ENCODE assay signal across 8 cellular contexts in the genomic region with DNA sequence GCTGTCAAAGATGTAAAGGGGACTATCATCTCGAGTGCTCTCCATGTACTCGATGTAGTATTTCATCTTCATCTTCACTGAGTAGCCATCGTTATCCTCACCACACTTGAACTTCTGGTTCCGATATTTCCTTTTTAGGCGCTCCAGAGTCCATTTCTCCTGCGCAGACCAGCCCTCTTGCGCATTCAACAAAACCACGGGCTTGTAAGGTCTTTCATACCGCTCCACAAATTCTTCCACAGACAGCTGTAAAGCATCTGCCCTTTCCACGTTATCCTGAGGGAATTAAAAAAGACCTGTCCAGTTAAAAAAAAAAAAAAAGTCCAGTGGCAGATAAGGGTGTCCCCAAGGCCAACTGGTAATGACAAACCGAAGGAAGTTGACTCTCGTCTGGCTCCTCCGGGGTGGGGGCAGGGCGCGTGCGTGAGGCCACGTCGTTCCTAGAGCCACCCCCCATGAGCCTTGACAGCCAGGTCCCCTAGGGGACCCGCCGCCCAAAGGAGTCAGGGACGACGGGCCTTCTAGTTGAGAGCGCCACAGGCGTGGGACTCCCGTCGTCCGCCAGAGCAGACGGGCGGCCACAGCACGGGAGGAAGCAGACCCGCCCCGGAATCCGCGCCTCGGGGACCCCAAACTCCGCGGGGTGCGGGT. TPM values are rescaled to one million over a fixed set of nuclear protein-coding genes. Genes with fewer than 3 reads are reported as not detected.
DNase-seq lines count a peak whose midpoint lies in the region; TF ChIP-seq lines count a peak whose summit lies in the region.

No MANE protein-coding gene starts in this region.

- H3K27ac Mint-ChIP-seq in activated CD4-positive, alpha-beta memory T cell treated with anti-CD3 and anti-CD28 coated beads for 36 hours, result peak overlapping the region; percentile 90

- peak overlapping the region; percentile 93 to 99 for H3K18ac ChIP-seq in mesenchymal stem cell (ENCODE audit: low read depth in 1 of 2, low read length in 2 of 2)

- CTCF ChIA-PET in activated CD4-positive, alpha-beta memory T cell treated with anti-CD3 and anti-CD28 coated beads for 36 hours (lab: Charles Lee), result interaction anchor here (0.9 to 4.4 kb wide), 3 partner anchors 9 to 14 kb away, joined by 3 to 21 read pairs (median 9); no protein-coding TSS in a partner anchor

- peaks cover 44% of the 10 kb centered on the region for H3K4me1 Mint-ChIP-seq in activated CD4-positive, alpha-beta memory T cell treated with anti-CD3 and anti-CD28 coated beads for 36 hours (ENCODE audit: low read depth)

- no peak for TF ChIP-seq CTCF in GM06990 (IDR thresholded peaks at IDR 0.05; ENCODE audit: insufficient read depth, low read length, poor library complexity, severe bottlenecking)
- no peak for TF ChIP-seq CTCF in MM.1S (IDR thresholded peaks at IDR 0.05; ENCODE audit: low read length)

- peak overlapping the region; percentile 84 for H4K8ac ChIP-seq in mesenchymal stem cell (ENCODE audit: low read length)

- H3K27ac ChIP-seq in MM.1S (ENCODE audit: low read length), result peak overlapping the region; percentile 100
- H3K27ac ChIP-seq in mesenchymal stem cell (ENCODE audit: low read length, poor library complexity, severe bottlenecking), result peak overlapping the region; percentile 89

- H3K9me3 Mint-ChIP-seq in activated CD4-positive, alpha-beta memory T cell treated with anti-CD3 and anti-CD28 coated beads for 36 hours, result no peaks in the 10 kb centered on the region

- POLR2A ChIA-PET in activated CD4-positive, alpha-beta memory T cell treated with anti-CD3 and anti-CD28 coated beads for 36 hours (lab: Charles Lee), result interaction anchor here (1.1 to 4.3 kb wide), 3 partner anchors 9 to 125 kb away, joined by 3 to 79 read pairs (median 13); a partner anchor contains a TSS

- peaks cover 15% of the 10 kb centered on the region for H3K79me1 ChIP-seq in mesenchymal stem cell (replicated peaks; ENCODE audit: low read length, poor library complexity, severe bottlenecking)

- peak overlapping the region; percentile 96 for H3K4me3 Mint-ChIP-seq in activated CD4-positive, alpha-beta memory T cell treated with anti-CD3 and anti-CD28 coated beads for 36 hours

- H3K14ac ChIP-seq in mesenchymal stem cell (ENCODE audit: low read length in 2 of 2), result peak overlapping the region; percentile 95 to 97

- peak overlapping the region; percentile 93 for H2BK15ac ChIP-seq in mesenchymal stem cell (ENCODE audit: low read depth, poor library complexity, severe bottlenecking)

- H3K4me3 ChIP-seq in GM06990 (replicated peaks; ENCODE audit: low read depth, low read length) (peak overlapping the region; percentile 93), MM.1S (ENCODE audit: low read length) (peak overlapping the region; percentile 92), mesenchymal stem cell (ENCODE audit: insufficient read depth in 1 of 2, low read depth in 1 of 2, low read length in 2 of 2) (peak overlapping the region; percentile 89 to 93)

- H4K91ac ChIP-seq in mesenchymal stem cell (ENCODE audit: low read length), result peak overlapping the region; percentile 85

- peak overlapping the region; percentile 98 for H3K4ac ChIP-seq in mesenchymal stem cell (ENCODE audit: low read depth in 1 of 2, low read length in 2 of 2)

- H2AFZ ChIP-seq in MM.1S (ENCODE audit: low read length) (peak overlapping the region; percentile 56), mesenchymal stem cell (ENCODE audit: low read depth, low read length) (peak overlapping the region; percentile 72)

- H3K9me2 ChIP-seq in MM.1S (replicated peaks; ENCODE audit: insufficient read depth, low read length), result no peaks in the 10 kb centered on the region

- DNase-seq in GM06990 (ENCODE audit: extremely low read depth, insufficient read length) (peak; percentile 79), H4 (ENCODE audit: low spot score) (peak; percentile 37), MM.1S (peak; percentile 67), mesenchymal stem cell (peak; percentile 61), COLO829 (ENCODE audit: low spot score) (no peak)
- peak; percentile 83 for DNase-seq in activated CD4-positive, alpha-beta memory T cell treated with anti-CD3 and anti-CD28 coated beads for 36 hours
- peak; percentile 52 for DNase-seq in effector CD8-positive, alpha-beta T cell (lab: John Stamatoyannopoulos, UW)
- peak; percentile 61 for DNase-seq in stimulated activated CD8-positive, alpha-beta memory T cell treated with anti-CD3 and anti-CD28 coated beads, Interleukin-4, amount 100 ng/mL, for 24 hours (ENCODE audit: low read depth)

- H2BK12ac ChIP-seq in mesenchymal stem cell (ENCODE audit: low read length in 2 of 2), result peak overlapping the region; percentile 66 to 80

- peaks cover 86% of the 10 kb centered on the region for H3K79me2 ChIP-seq in MM.1S (ENCODE audit: low read length)

- H3K36me3 ChIP-seq in GM06990 (ENCODE audit: control insufficient read depth, insufficient read depth, low read length) (peaks cover 18% of the 10 kb centered on the region), MM.1S (replicated peaks; ENCODE audit: insufficient read depth, low read length) (peaks cover 12% of the 10 kb centered on the region), mesenchymal stem cell (ENCODE audit: control insufficient read depth in 1 of 2, insufficient read depth in 2 of 2, low read depth in 1 of 2, low read length in 2 of 2) (peaks cover 37 to 55% of the 10 kb centered on the region in 2 experiments)

- H2BK5ac ChIP-seq in mesenchymal stem cell (ENCODE audit: low read depth, low read length, poor library complexity, severe bottlenecking), result peak overlapping the region; percentile 73

- H3K27me3 Mint-ChIP-seq in activated CD4-positive, alpha-beta memory T cell treated with anti-CD3 and anti-CD28 coated beads for 36 hours, result no peaks in the 10 kb centered on the region

- intact Hi-C loops in activated CD4-positive, alpha-beta memory T cell treated with anti-CD3 and anti-CD28 coated beads for 36 hours (cut with micrococcal nuclease), result loop anchor here (1.0 to 5.0 kb wide), 8 partner anchors 12 to 942 kb away; a partner anchor contains a TSS

- peak overlapping the region; percentile 85 for H3K4me2 ChIP-seq in MM.1S (ENCODE audit: low read depth, low read length)
- H3K4me2 ChIP-seq in mesenchymal stem cell (ENCODE audit: low read length, poor library complexity, severe bottlenecking), result peak overlapping the region; percentile 96

- H3K9ac ChIP-seq in MM.1S (ENCODE audit: low read length), result peak overlapping the region; percentile 99
- peak overlapping the region; percentile 91 for H3K9ac ChIP-seq in mesenchymal stem cell (ENCODE audit: low read length)

- peaks cover 43% of the 10 kb centered on the region for H3F3A ChIP-seq in MM.1S (ENCODE audit: insufficient read depth, low read length)

- H4K20me1 ChIP-seq in MM.1S (ENCODE audit: insufficient read depth, low read length), result no peaks in the 10 kb centered on the region

- peaks cover 49% of the 10 kb centered on the region for H3K36me3 Mint-ChIP-seq in activated CD4-positive, alpha-beta memory T cell treated with anti-CD3 and anti-CD28 coated beads for 36 hours

- H3K9me3 ChIP-seq in MM.1S (replicated peaks; ENCODE audit: insufficient read depth, low read length), result no peaks in the 10 kb centered on the region
- H3K9me3 ChIP-seq in mesenchymal stem cell (ENCODE audit: control insufficient read depth, low read length), result no peaks in the 10 kb centered on the region

- peak overlapping the region; percentile 79 to 100 for H3K23ac ChIP-seq in mesenchymal stem cell (ENCODE audit: low read length in 2 of 2)

- H3K27me3 ChIP-seq in GM06990 (replicated peaks; ENCODE audit: control insufficient read depth, insufficient read depth, low read length), result no peaks in the 10 kb centered on the region
- no peaks in the 10 kb centered on the region for H3K27me3 ChIP-seq in MM.1S (replicated peaks; ENCODE audit: insufficient read depth, low read length)
- no peaks in the 10 kb centered on the region for H3K27me3 ChIP-seq in mesenchymal stem cell (ENCODE audit: control insufficient read depth in 1 of 2, insufficient read depth in 1 of 2, low read length in 2 of 2)

- WGBS in mesenchymal stem cell, result 11% methylated on average over 36 of the region's 38 CpGs

- H2BK120ac ChIP-seq in mesenchymal stem cell (ENCODE audit: low read depth, low read length), result peak overlapping the region; percentile 89

- H2AK5ac ChIP-seq in mesenchymal stem cell (ENCODE audit: low read length, severe bottlenecking), result peak overlapping the region; percentile 77

- H3K4me1 ChIP-seq in MM.1S (ENCODE audit: low read length) (0 out of 2 replicates have a peak, but pooled peaks cover 11% of the 10 kb centered on the region), mesenchymal stem cell (ENCODE audit: control insufficient read depth, insufficient read depth, low read depth, low read length) (peaks cover 16% of the 10 kb centered on the region)

RNA-seq across cellular contexts. Expression of a gene that starts 0.7 kb away (rescaled TPM):
- total RNA-seq in H4 (2014; rRNA removed; shearing (Covaris generic)), result 29.3 and 33.4 TPM in 2 replicates
- total RNA-seq in activated CD4-positive, alpha-beta memory T cell treated with anti-CD3 and anti-CD28 coated beads for 36 hours, result 10 to 100 TPM; 53.4 to 56.6 TPM
- polyA plus RNA-seq in mesenchymal stem cell (2013, experiment 1 of 2), result 23.3 TPM
- 24.1 TPM for polyA plus RNA-seq in mesenchymal stem cell (2013, experiment 2 of 2)

RNA-seq across cellular contexts. Expression of a gene that starts 0.9 kb away (rescaled TPM):
- 77.5 and 112 TPM in 2 replicates for total RNA-seq in H4 (2014; rRNA removed; shearing (Covaris generic))
- total RNA-seq in activated CD4-positive, alpha-beta memory T cell treated with anti-CD3 and anti-CD28 coated beads for 36 hours, result 10 to 100 TPM; 29.1 to 29.2 TPM
- 35.5 TPM for polyA plus RNA-seq in mesenchymal stem cell (2013, experiment 1 of 2)
- polyA plus RNA-seq in mesenchymal stem cell (2013, experiment 2 of 2), result 38.7 TPM

RNA-seq across cellular contexts. Expression of a gene that starts 11.4 kb away (rescaled TPM):
- 225 and 330 TPM in 2 replicates for total RNA-seq in H4 (2014; rRNA removed; shearing (Covaris generic))
- total RNA-seq in activated CD4-positive, alpha-beta memory T cell treated with anti-CD3 and anti-CD28 coated beads for 36 hours, result 100 to 1,000 TPM; 299 TPM
- 127 TPM for polyA plus RNA-seq in mesenchymal stem cell (2013, experiment 1 of 2)
- polyA plus RNA-seq in mesenchymal stem cell (2013, experiment 2 of 2), result 137 TPM

RNA-seq across cellular contexts. Expression of a gene that starts 12.2 kb away (rescaled TPM):
- total RNA-seq in H4 (2014; rRNA removed; shearing (Covaris generic)), result 33.5 and 36.7 TPM in 2 replicates
- 10 to 100 TPM; 17.5 to 18.3 TPM for total RNA-seq in activated CD4-positive, alpha-beta memory T cell treated with anti-CD3 and anti-CD28 coated beads for 36 hours
- 24.6 TPM for polyA plus RNA-seq in mesenchymal stem cell (2013, experiment 1 of 2)
- 23.7 TPM for polyA plus RNA-seq in mesenchymal stem cell (2013, experiment 2 of 2)

RNA-seq across cellular contexts. Expression of a gene that starts 14.9 kb away (rescaled TPM):
- 149 and 167 TPM in 2 replicates for total RNA-seq in H4 (2014; rRNA removed; shearing (Covaris generic))
- total RNA-seq in activated CD4-positive, alpha-beta memory T cell treated with anti-CD3 and anti-CD28 coated beads for 36 hours, result 1 to 10 TPM; 7.5 to 8.0 TPM
- polyA plus RNA-seq in mesenchymal stem cell (2013, experiment 1 of 2), result 167 TPM
- 173 TPM for polyA plus RNA-seq in mesenchymal stem cell (2013, experiment 2 of 2)
